Comparison of ENCODE assay signal across 23 cellular contexts in genomic region chr21:28899220-28899619, GRCh38.
"Had no signal": no experiment of that assay in that cellular context is flagged by ENCODE, and none has a peak within 500 bp of the region (broad histone marks: within the 10 kb centered on the region; RNA-seq: fewer than 3 reads in every experiment).

No MANE protein-coding gene starts in this region.

- H3K4me3 ChIP-seq: adrenal gland, breast epithelium, coronary artery, esophagus squamous epithelium, gastroesophageal sphincter, mucosa of descending colon, upper lobe of left lung had no signal

- H3K9me3 Mint-ChIP-seq: activated CD4-positive, alpha-beta T cell treated with anti-CD3 and anti-CD28 coated beads, Interleukin-2, amount 10 ng/mL, durations not matched to agents 24 days and 14 days; activated naive CD4-positive, alpha-beta T cell treated with anti-CD3 and anti-CD28 coated beads, Interleukin-2, amount 50 U/mL, for 24 hours; activated T-helper 1 cell treated with anti-CD3 and anti-CD28 coated beads, Interleukin-12 subunit alpha, Interleukin-12 subunit beta, Interleukin-2, Interleukin-4 antibody, amounts not matched to agents 30 ng/mL and 10 ng/mL and 1 ng/mL, durations not matched to agents 14 hours and 24 hours and 36 hours; central memory CD8-positive, alpha-beta T cell had no signal

- H3K4me1 Mint-ChIP-seq: activated CD4-positive, alpha-beta memory T cell treated with anti-CD3 and anti-CD28 coated beads, Interleukin-2, amount 10 ng/mL, durations not matched to agents 7 days and 5 days; activated CD4-positive, alpha-beta T cell treated with anti-CD3 and anti-CD28 coated beads, Interleukin-2, amount 10 ng/mL, durations not matched to agents 24 days and 14 days; activated naive CD4-positive, alpha-beta T cell treated with anti-CD3 and anti-CD28 coated beads, Interleukin-2, amount 50 U/mL, for 24 hours; central memory CD8-positive, alpha-beta T cell; memory B cell; naive B cell; stimulated activated naive B cell treated with anti-CD40 and anti-IgM and Interleukin-4, amounts not matched to agents 10 μg/mL and 1 μg/mL and 100 μg/mL, for 72 hours had no signal

- H3K27ac Mint-ChIP-seq: activated CD4-positive, alpha-beta memory T cell treated with anti-CD3 and anti-CD28 coated beads, Interleukin-2, amount 10 ng/mL, durations not matched to agents 7 days and 5 days; activated CD4-positive, alpha-beta T cell treated with anti-CD3 and anti-CD28 coated beads, Interleukin-2, amount 10 ng/mL, durations not matched to agents 24 days and 14 days; activated naive CD4-positive, alpha-beta T cell treated with anti-CD3 and anti-CD28 coated beads, Interleukin-2, amount 50 U/mL, for 24 hours; activated T-helper 1 cell treated with anti-CD3 and anti-CD28 coated beads, Interleukin-12 subunit alpha, Interleukin-12 subunit beta, Interleukin-2, Interleukin-4 antibody, amounts not matched to agents 30 ng/mL and 10 ng/mL and 1 ng/mL, durations not matched to agents 14 hours and 24 hours and 36 hours; memory B cell; naive B cell; stimulated activated naive B cell treated with anti-CD40 and anti-IgM and Interleukin-4, amounts not matched to agents 10 μg/mL and 1 μg/mL and 100 μg/mL, for 72 hours had no signal

- H3K36me3 Mint-ChIP-seq: memory B cell had no signal

- H3K4me1 ChIP-seq: adrenal gland, breast epithelium, esophagus squamous epithelium, upper lobe of left lung had no signal

- DNase-seq: activated CD4-positive, alpha-beta memory T cell treated with anti-CD3 and anti-CD28 coated beads, Interleukin-2, amount 10 ng/mL, durations not matched to agents 7 days and 5 days; activated CD4-positive, alpha-beta T cell treated with anti-CD3 and anti-CD28 coated beads, Interleukin-2, amount 10 ng/mL, durations not matched to agents 24 days and 14 days; activated gamma-delta T cell; adrenal gland; esophagus squamous epithelium; head of caudate nucleus; hypothalamus; left ventricle myocardium superior; mucosa of descending colon; naive B cell; posterior cingulate gyrus; stimulated activated CD4-positive, alpha-beta T cell treated with anti-CD3 and anti-CD28 coated beads, Interleukin-2, amount 100 ng/mL, for 48 hours; stimulated activated CD8-positive, alpha-beta memory T cell treated with anti-CD3 and anti-CD28 coated beads, Interleukin-4, amount 100 ng/mL, for 48 hours; stimulated activated naive B cell treated with anti-CD40 and anti-IgM and Interleukin-4, amounts not matched to agents 10 μg/mL and 1 μg/mL and 100 μg/mL, for 72 hours; upper lobe of left lung had no signal

- H3K27me3 ChIP-seq: adrenal gland, breast epithelium, esophagus squamous epithelium, gastroesophageal sphincter, upper lobe of left lung had no signal

- H3K36me3 ChIP-seq: adrenal gland, breast epithelium, esophagus squamous epithelium, gastroesophageal sphincter, upper lobe of left lung had no signal

- ATAC-seq: left ventricle myocardium superior; mucosa of descending colon; stimulated activated naive B cell treated with anti-CD40 and anti-IgM and Interleukin-4, amounts not matched to agents 10 μg/mL and 1 μg/mL and 100 μg/mL, for 72 hours had no signal

- H3K27ac ChIP-seq: adrenal gland, coronary artery, upper lobe of left lung, VCaP had no signal

- H3K4me3 Mint-ChIP-seq: activated CD4-positive, alpha-beta memory T cell treated with anti-CD3 and anti-CD28 coated beads, Interleukin-2, amount 10 ng/mL, durations not matched to agents 7 days and 5 days; activated CD4-positive, alpha-beta T cell treated with anti-CD3 and anti-CD28 coated beads, Interleukin-2, amount 10 ng/mL, durations not matched to agents 24 days and 14 days; activated naive CD4-positive, alpha-beta T cell treated with anti-CD3 and anti-CD28 coated beads, Interleukin-2, amount 50 U/mL, for 24 hours; activated T-helper 1 cell treated with anti-CD3 and anti-CD28 coated beads, Interleukin-12 subunit alpha, Interleukin-12 subunit beta, Interleukin-2, Interleukin-4 antibody, amounts not matched to agents 30 ng/mL and 10 ng/mL and 1 ng/mL, durations not matched to agents 14 hours and 24 hours and 36 hours; central memory CD8-positive, alpha-beta T cell; memory B cell; naive B cell; stimulated activated naive B cell treated with anti-CD40 and anti-IgM and Interleukin-4, amounts not matched to agents 10 μg/mL and 1 μg/mL and 100 μg/mL, for 72 hours had no signal

- H3K9me3 ChIP-seq: adrenal gland, esophagus squamous epithelium, mucosa of descending colon, upper lobe of left lung had no signal
